Comparison of ENCODE assay signal across 11 cellular contexts in genomic region chr7:138083859-138084258, GRCh38. TPM values are rescaled to one million over a fixed set of nuclear protein-coding genes. Genes with fewer than 3 reads are reported as not detected.
"Had no signal": no experiment of that assay in that cellular context is flagged by ENCODE, and none has a peak within 500 bp of the region (broad histone marks: within the 10 kb centered on the region; RNA-seq: fewer than 3 reads in every experiment).

No MANE protein-coding gene starts in this region.

- H3K36me3 ChIP-seq: HAP-1 had no signal

- H3K4me1 Mint-ChIP-seq: H9 had no signal

- H3K9ac ChIP-seq: GM23248 had no signal

- H3K4me3 Mint-ChIP-seq: H9, HFFc6 had no signal

- FAIRE-seq: H1, H54 had no signal

- H3K27ac Mint-ChIP-seq: H9, HFFc6 had no signal

- ATAC-seq: HCT116 had no signal

- H3K4me3 ChIP-seq: GM23248, HAP-1 had no signal

- DNase-seq: GM23248, GOT3, H7, H9, HCEC 1CT, HFFc6 had no signal

- H2AFZ ChIP-seq: GM23248 had no signal

- H3K4me1 ChIP-seq: HAP-1 had no signal

- H3K9me3 Mint-ChIP-seq: HFFc6 had no signal

- H3K27ac ChIP-seq: GM23248 had no signal

RNA-seq across cellular contexts. Expression of gene AKR1D1, which starts 7.6 kb away (rescaled TPM):
- total RNA-seq: GM23248, H1, H4, H7 had no signal
- polyA plus RNA-seq: GM23248, H1 had no signal
